ENCODE assay signal across 24 cellular contexts in the genomic region with DNA sequence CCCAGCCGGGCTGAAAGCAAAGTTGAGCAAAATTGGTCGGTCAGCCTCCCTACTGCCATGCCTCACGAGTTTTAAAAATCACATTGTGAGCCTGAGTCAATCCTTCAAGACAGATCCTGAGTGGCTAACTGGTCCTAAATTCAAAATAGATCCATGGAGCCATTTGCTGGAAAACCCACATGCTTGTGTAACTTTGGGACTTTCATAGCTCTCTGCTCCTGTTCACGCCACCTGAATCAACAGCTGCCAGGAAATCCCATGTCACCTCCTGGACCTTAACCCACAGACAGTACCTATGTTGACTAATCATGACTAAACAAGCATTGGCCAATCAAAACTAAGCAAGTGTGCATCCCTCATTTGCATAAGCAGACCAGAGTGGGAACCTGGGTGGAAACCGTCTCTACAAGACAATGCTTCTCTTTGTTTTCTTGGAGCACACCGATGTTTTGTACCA. TPM values are rescaled to one million over a fixed set of nuclear protein-coding genes. Genes with fewer than 3 reads are reported as not detected.
DNase-seq lines count a peak whose midpoint lies in the region; ATAC-seq lines count a peak whose summit lies in the region.
"Had no signal": no experiment of that assay in that cellular context is flagged by ENCODE, and none has a peak within 500 bp of the region (broad histone marks: within the 10 kb centered on the region; RNA-seq: fewer than 3 reads in every experiment).

No MANE protein-coding gene starts in this region.

- peak overlapping the region; percentile 32 for H3K27ac Mint-ChIP-seq in activated T-cell treated with anti-CD3 and anti-CD28 coated beads, Interleukin-2, amount 50 U/mL, for 24 hours
- H3K27ac Mint-ChIP-seq: activated CD8-positive, alpha-beta memory T cell treated with anti-CD3 and anti-CD28 coated beads, Interleukin-2, amount 10 ng/mL, durations not matched to agents 7 days and 5 days; activated naive CD8-positive, alpha-beta T cell treated with anti-CD3 and anti-CD28 coated beads, Interleukin-2, amount 10 ng/mL, durations not matched to agents 7 days and 5 days; T-helper 1 cell treated with Interleukin-12 subunit alpha and Interleukin-12 subunit beta and Interleukin-4 antibody, amounts not matched to agents 30 μg/mL and 1 μg/mL, for 36 hours had no signal

- no peak overlapping the region for H3K4me3 Mint-ChIP-seq in activated T-cell treated with anti-CD3 and anti-CD28 coated beads, Interleukin-2, amount 50 U/mL, for 24 hours
- H3K4me3 Mint-ChIP-seq: activated CD8-positive, alpha-beta memory T cell treated with anti-CD3 and anti-CD28 coated beads, Interleukin-2, amount 10 ng/mL, durations not matched to agents 7 days and 5 days; activated naive CD8-positive, alpha-beta T cell treated with anti-CD3 and anti-CD28 coated beads, Interleukin-2, amount 10 ng/mL, durations not matched to agents 7 days and 5 days; CD4-positive, alpha-beta T cell; T-helper 1 cell treated with Interleukin-12 subunit alpha and Interleukin-12 subunit beta and Interleukin-4 antibody, amounts not matched to agents 30 μg/mL and 1 μg/mL, for 36 hours had no signal

- no peaks in the 10 kb centered on the region for H3K36me3 Mint-ChIP-seq in activated T-cell treated with anti-CD3 and anti-CD28 coated beads, Interleukin-2, amount 50 U/mL, for 24 hours (ENCODE audit: low read depth)
- H3K36me3 Mint-ChIP-seq: activated CD8-positive, alpha-beta memory T cell treated with anti-CD3 and anti-CD28 coated beads, Interleukin-2, amount 10 ng/mL, durations not matched to agents 7 days and 5 days; activated naive CD8-positive, alpha-beta T cell treated with anti-CD3 and anti-CD28 coated beads, Interleukin-2, amount 10 ng/mL, durations not matched to agents 7 days and 5 days had no signal

- DNase-seq in activated T-cell treated with anti-CD3 and anti-CD28 coated beads, Interleukin-2, amount 50 U/mL, for 24 hours, result no peak
- DNase-seq in activated T-cell treated with anti-CD3 and anti-CD28 coated beads for 4 hours, result no peak
- peak; percentile 80 for DNase-seq in HuH-7.5 (ENCODE audit: low spot score)
- peak; percentile 7 for DNase-seq in dermis blood vessel endothelial cell
- DNase-seq in renal cortical epithelial cell (ENCODE audit: low read depth), result peak; percentile 25
- DNase-seq in NCI-H187 treated with DMSO at 0.1 percent for 48 hours (lab: John Stamatoyannopoulos, UW), result no peak
- no peak for DNase-seq in COLO829 (ENCODE audit: low spot score)
- DNase-seq: ACHN; activated CD8-positive, alpha-beta memory T cell treated with anti-CD3 and anti-CD28 coated beads, Interleukin-2, amount 10 ng/mL, durations not matched to agents 7 days and 5 days; activated naive CD8-positive, alpha-beta T cell treated with anti-CD3 and anti-CD28 coated beads, Interleukin-2, amount 10 ng/mL, durations not matched to agents 7 days and 5 days; caudate nucleus; CD4-positive, alpha-beta T cell; effector CD4-positive, alpha-beta T cell; hippocampal formation; Karpas-422; left cardiac atrium; NCI-H1436 treated with DMSO at 0.1 percent for 48 hours; NCI-H446 treated with DMSO at 0.1 percent for 48 hours; occipital lobe; SHP77 treated with DMSO at 0.1 percent for 48 hours; stimulated activated naive CD4-positive, alpha-beta T cell treated with Interleukin-2 at 50 U/mL for 16 hours; WERI-Rb-1 had no signal

- no peak for ATAC-seq in GM21825 (IDR thresholded peaks at IDR 0.05; ENCODE audit: unreplicated experiment)
- ATAC-seq: activated CD8-positive, alpha-beta memory T cell treated with anti-CD3 and anti-CD28 coated beads, Interleukin-2, amount 10 ng/mL, durations not matched to agents 7 days and 5 days had no signal

- H3K27me3 Mint-ChIP-seq in activated T-cell treated with anti-CD3 and anti-CD28 coated beads, Interleukin-2, amount 50 U/mL, for 24 hours, result no peaks in the 10 kb centered on the region
- H3K27me3 Mint-ChIP-seq: CD4-positive, alpha-beta T cell had no signal

- H3K9me3 Mint-ChIP-seq in activated T-cell treated with anti-CD3 and anti-CD28 coated beads, Interleukin-2, amount 50 U/mL, for 24 hours, result no peaks in the 10 kb centered on the region
- H3K9me3 Mint-ChIP-seq: activated naive CD8-positive, alpha-beta T cell treated with anti-CD3 and anti-CD28 coated beads, Interleukin-2, amount 10 ng/mL, durations not matched to agents 7 days and 5 days; T-helper 1 cell treated with Interleukin-12 subunit alpha and Interleukin-12 subunit beta and Interleukin-4 antibody, amounts not matched to agents 30 μg/mL and 1 μg/mL, for 36 hours had no signal

- peaks cover 41% of the 10 kb centered on the region for H3K4me1 Mint-ChIP-seq in activated T-cell treated with anti-CD3 and anti-CD28 coated beads, Interleukin-2, amount 50 U/mL, for 24 hours (ENCODE audit: low read depth)

RNA-seq across cellular contexts. Expression of a gene that starts 42.8 kb away (rescaled TPM):
- total RNA-seq in dermis blood vessel endothelial cell, result 15.9 and 20.1 TPM in 2 replicates
- 0.87 and 4.3 TPM in 2 replicates for total RNA-seq in renal cortical epithelial cell

Comparison
In these comparisons a context has a peak if more than half of its experiments do, and no peak if none do; other contexts are left out.
1. DNase-seq: peak in HuH-7.5 (single experiment), dermis blood vessel endothelial cell (single experiment) and renal cortical epithelial cell (single experiment); none in activated T-cell treated with anti-CD3 and anti-CD28 coated beads, Interleukin-2, amount 50 U/mL, for 24 hours (single experiment), activated T-cell treated with anti-CD3 and anti-CD28 coated beads for 4 hours (single experiment), NCI-H187 treated with DMSO at 0.1 percent for 48 hours (single experiment) and COLO829 (single experiment).